In the genomic region with DNA sequence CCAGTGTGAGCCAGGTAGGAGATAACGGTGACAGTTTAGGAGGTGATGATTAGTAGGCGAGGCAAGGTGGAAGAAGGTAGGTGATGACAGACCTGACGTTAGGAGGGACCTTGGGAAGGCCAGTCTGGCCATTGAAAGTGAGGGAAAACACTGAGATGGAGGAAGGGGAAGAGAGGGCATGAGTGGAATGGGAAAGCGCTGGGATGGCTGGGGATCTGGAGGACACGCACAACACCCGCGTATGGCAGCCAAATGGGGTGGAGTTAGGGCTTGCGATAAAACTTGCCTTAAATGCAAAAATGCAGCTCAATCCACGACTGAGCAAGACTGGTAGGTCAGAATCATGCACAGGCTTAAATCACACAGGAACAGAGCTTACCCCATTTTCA, we compare ENCODE assay signal across 9 cellular contexts. TPM values are rescaled to one million over a fixed set of nuclear protein-coding genes. Genes with fewer than 3 reads are reported as not detected.
A peak's percentile ranks its signal among the peaks of the same experiment; 100 is the strongest.
DNase-seq lines count a peak whose midpoint lies in the region; ATAC-seq, FAIRE-seq and TF ChIP-seq lines count a peak whose summit lies in the region.
"Had no signal": no experiment of that assay in that cellular context is flagged by ENCODE, and none has a peak within 500 bp of the region (broad histone marks: within the 10 kb centered on the region; RNA-seq: fewer than 3 reads in every experiment).

No MANE protein-coding gene starts in this region.

- H3K9ac ChIP-seq in endothelial cell of umbilical vein (replicated peaks; ENCODE audit: extremely low read depth, insufficient read depth, low read length) = no peak overlapping the region

- H3K4me2 ChIP-seq in OCI-LY7 (ENCODE audit: low read length) = peak overlapping the region; percentile 67; the same call in 1 of the 2 replicates
- peak overlapping the region; percentile 62 for H3K4me2 ChIP-seq in endothelial cell of umbilical vein (ENCODE audit: insufficient read depth, low read length)

- POLR2A ChIA-PET in OCI-LY7 (lab: Charles Lee) = interaction anchor here (0.5 to 1.7 kb wide), 2 partner anchors 17 to 1012 kb away, joined by 3 to 6 read pairs; no protein-coding TSS in a partner anchor
- POLR2A ChIA-PET in endothelial cell of umbilical vein (lab: Charles Lee) = no interaction called here

- no peaks in the 10 kb centered on the region for H4K20me1 ChIP-seq in OCI-LY7 (ENCODE audit: insufficient read depth, low read length)
- H4K20me1 ChIP-seq in endothelial cell of umbilical vein (replicated peaks; ENCODE audit: control insufficient read depth, extremely low read depth, insufficient read depth, low read length) = no peaks in the 10 kb centered on the region

- H3K9me3 ChIP-seq in OCI-LY7 (ENCODE audit: low read length) (no peaks in the 10 kb centered on the region), endothelial cell of umbilical vein (replicated peaks; ENCODE audit: control insufficient read depth, insufficient read depth, low read length) (no peaks in the 10 kb centered on the region)

- no peaks in the 10 kb centered on the region for H3K27me3 ChIP-seq in endothelial cell of umbilical vein (ENCODE audit: control insufficient read depth in 2 of 2, insufficient read depth in 2 of 2, low read length in 2 of 2)

- H3K27me3 Mint-ChIP-seq in nephron (ENCODE audit: low read depth) = no peaks in the 10 kb centered on the region

- no peaks in the 10 kb centered on the region for H3K4me1 ChIP-seq in OCI-LY7 (ENCODE audit: insufficient read depth, low read length, poor library complexity, severe bottlenecking)
- H3K4me1 ChIP-seq in endothelial cell of umbilical vein (ENCODE audit: control insufficient read depth, extremely low read depth, insufficient read depth, low read length) = peaks cover 4% of the 10 kb centered on the region

- H3K36me3 Mint-ChIP-seq in nephron (ENCODE audit: low read depth) = no peaks in the 10 kb centered on the region

- no peaks in the 10 kb centered on the region for H3K9me2 ChIP-seq in OCI-LY7 (ENCODE audit: insufficient read depth, low read length)

- H3K4me3 ChIP-seq in AG10803 (ENCODE audit: low read length) = peak overlapping the region; percentile 72
- H3K4me3 ChIP-seq in OCI-LY7 (ENCODE audit: low read depth, low read length, poor library complexity, severe bottlenecking) = peak overlapping the region; percentile 58
- H3K4me3 ChIP-seq in endothelial cell of umbilical vein (replicated peaks in 1 of 3; ENCODE audit: insufficient read depth in 1 of 3, low read depth in 1 of 3, low read length in 3 of 3) = peak overlapping the region; percentile 8 to 58 (median 53)

- no peak for FAIRE-seq in endothelial cell of umbilical vein (lab: Jason Lieb, UNC)

- intact Hi-C loops in OCI-LY7 (cut with micrococcal nuclease; ENCODE audit: unreplicated experiment) (no loop called here), endothelial cell of umbilical vein (cut with micrococcal nuclease) (no loop called here)

- no peaks in the 10 kb centered on the region for H3K79me2 ChIP-seq in OCI-LY7 (ENCODE audit: insufficient read depth, low read depth, low read length)
- no peaks in the 10 kb centered on the region for H3K79me2 ChIP-seq in endothelial cell of umbilical vein (ENCODE audit: control insufficient read depth, insufficient read depth, low read length)

- H3K9me3 Mint-ChIP-seq in nephron = no peaks in the 10 kb centered on the region

- no peaks in the 10 kb centered on the region for H3K4me1 Mint-ChIP-seq in nephron

- H2AFZ ChIP-seq in OCI-LY7 (ENCODE audit: low read length) (peak overlapping the region; percentile 90; the same call in 1 of the 2 replicates), endothelial cell of umbilical vein (ENCODE audit: low read depth, low read length) (peak overlapping the region; percentile 94)

- DNase-seq in AG10803 (ENCODE audit: low read depth) = no peak
- no peak for DNase-seq in OCI-LY7 (ENCODE audit: low spot score)
- DNase-seq in endothelial cell of umbilical vein (ENCODE audit: low read depth, low spot score) = no peak
- DNase-seq in NCI-H187 (lab: John Stamatoyannopoulos, UW) = no peak

- TF ChIP-seq CTCF in AG10803 (conservative IDR thresholded peaks at IDR 0.05; ENCODE audit: low read length) = no peak
- TF ChIP-seq CTCF in OCI-LY7 (conservative IDR thresholded peaks at IDR 0.05; ENCODE audit: low read length) = no peak
- no peak for TF ChIP-seq CTCF in endothelial cell of umbilical vein (IDR thresholded peaks at IDR 0.05; ENCODE audit: extremely low read depth in 1 of 2, insufficient read depth in 1 of 2, low read depth in 1 of 2, low read length in 2 of 2)
- no peak for TF ChIP-seq CTCF in nephron (IDR thresholded peaks at IDR 0.05; ENCODE audit: unreplicated experiment in 3 of 3)

- CTCF ChIA-PET in OCI-LY7 (lab: Charles Lee; ENCODE audit: unreplicated experiment) (no interaction called here), endothelial cell of umbilical vein (lab: Charles Lee) (no interaction called here)

- no peaks in the 10 kb centered on the region for H3K36me3 ChIP-seq in OCI-LY7 (ENCODE audit: insufficient read depth, low read length)
- H3K36me3 ChIP-seq in endothelial cell of umbilical vein (ENCODE audit: control insufficient read depth in 2 of 2, extremely low read depth in 1 of 2, insufficient read depth in 2 of 2, low read length in 2 of 2) = no peaks in the 10 kb centered on the region

- peak overlapping the region; percentile 77 to 88 (median 83) for H3K4me3 Mint-ChIP-seq in nephron

- ATAC-seq in GM21367 (IDR thresholded peaks at IDR 0.05; ENCODE audit: unreplicated experiment) = no peak
- ATAC-seq in HG02610 (IDR thresholded peaks at IDR 0.05; ENCODE audit: unreplicated experiment) = no peak
- no peak for ATAC-seq in GM21381 (IDR thresholded peaks at IDR 0.05; ENCODE audit: unreplicated experiment)

- TF ChIP-seq POLR2A in endothelial cell of umbilical vein (IDR thresholded peaks at IDR 0.05; ENCODE audit: low read depth, low read length) = no peak

- H3K27ac Mint-ChIP-seq in nephron = peak overlapping the region in 1 of 3 experiments; percentile 48

- dilution Hi-C loops in endothelial cell of umbilical vein (cut with MboI; ENCODE audit: extremely low pct_ligation_motif_present, low sequenced_read_pairs) = no loop called here

- no peaks in the 10 kb centered on the region for H3K9me1 ChIP-seq in endothelial cell of umbilical vein (replicated peaks; ENCODE audit: control insufficient read depth, extremely low read depth, insufficient read depth, low read length)

- BruUV-seq in OCI-LY7 (replicated peaks; lab: Mats Ljungman, UMichigan) = no TSS peak
- no TSS peak for BruUV-seq in endothelial cell of umbilical vein (replicated peaks; lab: Mats Ljungman, UMichigan)

- H3K27ac ChIP-seq in OCI-LY7 (ENCODE audit: low read depth, low read length, poor library complexity, severe bottlenecking) (no peak overlapping the region), endothelial cell of umbilical vein (ENCODE audit: insufficient read depth, low read depth, low read length) (no peak overlapping the region)
- H3K27ac ChIP-seq: epithelial cell of prostate had no signal

TF ChIP-seq in endothelial cell of umbilical vein, 7 proteins besides CTCF, POLR2A, EP300 and RAD21:
- no peak for TF ChIP-seq MYC (IDR thresholded peaks at IDR 0.05; ENCODE audit: low read depth, low read length)
- no peak for TF ChIP-seq EZH2 (IDR thresholded peaks at IDR 0.05; ENCODE audit: borderline replicate concordance, low read depth, low read length, severe bottlenecking)
- no peak for TF ChIP-seq JUN (IDR thresholded peaks at IDR 0.05; ENCODE audit: borderline replicate concordance, insufficient read depth, insufficient read length, low read depth)
- TF ChIP-seq MAX (IDR thresholded peaks at IDR 0.05; ENCODE audit: insufficient read depth, insufficient read length) = no peak
- no peak for TF ChIP-seq FOS (IDR thresholded peaks at IDR 0.05; ENCODE audit: borderline replicate concordance, insufficient read depth, low read length)
- TF ChIP-seq GATA2 (IDR thresholded peaks at IDR 0.05; ENCODE audit: insufficient read depth, insufficient read length, low read depth, low read length) = no peak
- TF ChIP-seq POLR2AphosphoS5 (IDR thresholded peaks at IDR 0.05; ENCODE audit: insufficient read depth, low read depth, low read length) = no peak

RNA-seq across cellular contexts. Expression of gene CDKL2, which starts 0.6 kb away (rescaled TPM):
- 0.06 and 0.13 TPM in 2 replicates for total RNA-seq in OCI-LY7 (2014; rRNA removed; shearing (Covaris generic))
- total RNA-seq in OCI-LY7 (2022) (0.15 and 0.19 TPM in 2 replicates), endothelial cell of umbilical vein (0.55 and 0.99 TPM in 2 replicates)
- polyA plus RNA-seq in endothelial cell of umbilical vein = 0.23 and 0.24 TPM in 2 replicates
- 0.11 and 0.12 TPM in 2 replicates for polyA plus RNA-seq in endothelial cell of umbilical vein (2011; cell fraction: cytosol; rRNA removed)
- polyA plus RNA-seq in endothelial cell of umbilical vein (2011; cell fraction: nucleus; rRNA removed) = 0.34 and 0.37 TPM in 2 replicates
- polyA plus RNA-seq in endothelial cell of umbilical vein (2012) = 0.16 and 0.19 TPM in 2 replicates
- 0.81 and 2.7 TPM in 2 replicates for polyA minus RNA-seq in endothelial cell of umbilical vein
- polyA minus RNA-seq in endothelial cell of umbilical vein (2011; cell fraction: cytosol; rRNA and poly(A)+ RNA removed) = not detected
- polyA minus RNA-seq in endothelial cell of umbilical vein (2011; cell fraction: nucleus; rRNA and poly(A)+ RNA removed) = 0.48 and 0.53 TPM in 2 replicates

RNA-seq across cellular contexts. Expression of gene G3BP2, which starts 42.3 kb away (rescaled TPM):
- 55.9 and 56.7 TPM in 2 replicates for total RNA-seq in OCI-LY7 (2014; rRNA removed; shearing (Covaris generic))
- total RNA-seq in OCI-LY7 (2022) (137 and 147 TPM in 2 replicates), endothelial cell of umbilical vein (180 and 194 TPM in 2 replicates)
- polyA plus RNA-seq in endothelial cell of umbilical vein = 39.3 and 61.1 TPM in 2 replicates
- 69.4 and 70.4 TPM in 2 replicates for polyA plus RNA-seq in endothelial cell of umbilical vein (2011; cell fraction: cytosol; rRNA removed)
- polyA plus RNA-seq in endothelial cell of umbilical vein (2011; cell fraction: nucleus; rRNA removed) = 59.9 and 70.8 TPM in 2 replicates
- 112 and 140 TPM in 2 replicates for polyA plus RNA-seq in endothelial cell of umbilical vein (2012)
- 89.8 and 95.8 TPM in 2 replicates for polyA minus RNA-seq in endothelial cell of umbilical vein
- polyA minus RNA-seq in endothelial cell of umbilical vein (2011; cell fraction: cytosol; rRNA and poly(A)+ RNA removed) = 40.7 TPM
- polyA minus RNA-seq in endothelial cell of umbilical vein (2011; cell fraction: nucleus; rRNA and poly(A)+ RNA removed) = 53.6 and 75.2 TPM in 2 replicates
